In genomic region chr17:67019809-67020208, GRCh38 we compare ENCODE assay signal across 26 cellular contexts. TPM values are rescaled to one million over a fixed set of nuclear protein-coding genes. Genes with fewer than 3 reads are reported as not detected.
"Had no signal": no experiment of that assay in that cellular context is flagged by ENCODE, and none has a peak within 500 bp of the region (broad histone marks: within the 10 kb centered on the region; RNA-seq: fewer than 3 reads in every experiment).

No MANE protein-coding gene starts in this region.

- H3K9me3 ChIP-seq: colonic mucosa, esophagus squamous epithelium, pancreas, psoas muscle, sigmoid colon, testis, tibial nerve, upper lobe of right lung, vagina had no signal

- DNase-seq: colonic mucosa; dermis blood vessel endothelial cell; esophagus squamous epithelium; foreskin fibroblast; hippocampal formation; mammary epithelial cell; naive thymus-derived CD8-positive, alpha-beta T cell; pancreas; psoas muscle; sigmoid colon; stimulated activated CD4-positive, alpha-beta T cell treated with anti-CD3 and anti-CD28 coated beads, Interleukin-2, amount 100 ng/mL, for 24 hours; stimulated activated CD4-positive, alpha-beta T cell treated with anti-CD3 and anti-CD28 coated beads, Interleukin-4, amount 100 ng/mL, for 4 hours; stimulated activated naive B cell treated with anti-CD40 and anti-IgM and Interleukin-4, amounts not matched to agents 10 μg/mL and 1 μg/mL and 100 μg/mL, for 72 hours; stimulated activated naive CD8-positive, alpha-beta T cell treated with anti-CD3 and anti-CD28 coated beads, Interleukin-15, amount 100 ng/mL, for 72 hours; upper lobe of right lung had no signal

- H3K36me3 ChIP-seq: colonic mucosa, esophagus squamous epithelium, pancreas, sigmoid colon, tibial nerve, upper lobe of right lung, vagina had no signal

- H3K27me3 ChIP-seq: colonic mucosa, pancreas, sigmoid colon, testis, tibial nerve, upper lobe of right lung, vagina had no signal

- H3K4me1 ChIP-seq: colonic mucosa, esophagus squamous epithelium, pancreas, sigmoid colon, upper lobe of right lung, vagina had no signal

- H3K4me3 Mint-ChIP-seq: naive thymus-derived CD8-positive, alpha-beta T cell; neural crest cell; stimulated activated naive B cell treated with anti-CD40 and anti-IgM and Interleukin-4, amounts not matched to agents 10 μg/mL and 1 μg/mL and 100 μg/mL, for 72 hours; stimulated activated naive CD8-positive, alpha-beta T cell treated with anti-CD3 and anti-CD28 coated beads, Interleukin-15, amount 100 ng/mL, for 72 hours had no signal

- H3K27ac ChIP-seq: colonic mucosa, esophagus squamous epithelium, pancreas, psoas muscle, sigmoid colon, skin epidermis, testis, tibial nerve, upper lobe of right lung, vagina had no signal

- H3K27ac Mint-ChIP-seq: naive thymus-derived CD8-positive, alpha-beta T cell; stimulated activated naive B cell treated with anti-CD40 and anti-IgM and Interleukin-4, amounts not matched to agents 10 μg/mL and 1 μg/mL and 100 μg/mL, for 72 hours; stimulated activated naive CD8-positive, alpha-beta T cell treated with anti-CD3 and anti-CD28 coated beads, Interleukin-15, amount 100 ng/mL, for 72 hours had no signal

- H3K4me1 Mint-ChIP-seq: naive thymus-derived CD8-positive, alpha-beta T cell; stimulated activated naive B cell treated with anti-CD40 and anti-IgM and Interleukin-4, amounts not matched to agents 10 μg/mL and 1 μg/mL and 100 μg/mL, for 72 hours; stimulated activated naive CD8-positive, alpha-beta T cell treated with anti-CD3 and anti-CD28 coated beads, Interleukin-15, amount 100 ng/mL, for 72 hours had no signal

- ATAC-seq: naive thymus-derived CD8-positive, alpha-beta T cell; pancreas; psoas muscle; stimulated activated naive B cell treated with anti-CD40 and anti-IgM and Interleukin-4, amounts not matched to agents 10 μg/mL and 1 μg/mL and 100 μg/mL, for 72 hours; stimulated activated naive CD8-positive, alpha-beta T cell treated with anti-CD3 and anti-CD28 coated beads, Interleukin-15, amount 100 ng/mL, for 72 hours; upper lobe of right lung had no signal

- H3K9me3 Mint-ChIP-seq: naive thymus-derived CD8-positive, alpha-beta T cell; neural crest cell; stimulated activated naive B cell treated with anti-CD40 and anti-IgM and Interleukin-4, amounts not matched to agents 10 μg/mL and 1 μg/mL and 100 μg/mL, for 72 hours; stimulated activated naive CD8-positive, alpha-beta T cell treated with anti-CD3 and anti-CD28 coated beads, Interleukin-15, amount 100 ng/mL, for 72 hours had no signal

- H3K4me3 ChIP-seq: colonic mucosa, esophagus squamous epithelium, pancreas, psoas muscle, sigmoid colon, skin epidermis, testis, tibial nerve, upper lobe of right lung, vagina had no signal

- H3K36me3 Mint-ChIP-seq: naive thymus-derived CD8-positive, alpha-beta T cell; stimulated activated naive B cell treated with anti-CD40 and anti-IgM and Interleukin-4, amounts not matched to agents 10 μg/mL and 1 μg/mL and 100 μg/mL, for 72 hours had no signal

RNA-seq across cellular contexts. Expression of gene CACNG1, which starts 24.5 kb away (rescaled TPM):
- total RNA-seq: colonic mucosa; dermis blood vessel endothelial cell; epithelial cell of proximal tubule; esophagus squamous epithelium; kidney epithelial cell; lower leg skin; mammary epithelial cell; mesenteric fat pad; mononuclear cell; naive thymus-derived CD8-positive, alpha-beta T cell; pancreas; sigmoid colon; subcutaneous adipose tissue; testis; tibial nerve; upper lobe of right lung; vagina had no signal
- polyA plus RNA-seq: mammary epithelial cell; naive thymus-derived CD8-positive, alpha-beta T cell; sigmoid colon had no signal

RNA-seq across cellular contexts. Expression of gene CACNG4, which starts 55.3 kb away (rescaled TPM):
- total RNA-seq: dermis blood vessel endothelial cell; mesenteric fat pad; mononuclear cell; naive thymus-derived CD8-positive, alpha-beta T cell; psoas muscle; subcutaneous adipose tissue had no signal
- polyA plus RNA-seq: naive thymus-derived CD8-positive, alpha-beta T cell had no signal
